9 cellular contexts compared by ENCODE assay signal in genomic region chr1:12231276-12231595, GRCh38. TPM values are rescaled to one million over a fixed set of nuclear protein-coding genes. Genes with fewer than 3 reads are reported as not detected.
DNase-seq lines count a peak whose midpoint lies in the region; ATAC-seq and TF ChIP-seq lines count a peak whose summit lies in the region.
"Had no signal": no experiment of that assay in that cellular context is flagged by ENCODE, and none has a peak within 500 bp of the region (broad histone marks: within the 10 kb centered on the region; RNA-seq: fewer than 3 reads in every experiment).

No MANE protein-coding gene starts in this region.

- H3K4me1 Mint-ChIP-seq in CD4-positive, alpha-beta T cell (ENCODE audit: low read depth) = peaks cover 36% of the 10 kb centered on the region

- no peak for TF ChIP-seq CTCF in CD4-positive, alpha-beta T cell (IDR thresholded peaks at IDR 0.05)
- TF ChIP-seq CTCF in Panc1 (IDR thresholded peaks at IDR 0.05) (no peak), epithelial cell of proximal tubule (conservative IDR thresholded peaks at IDR 0.05; ENCODE audit: low read depth, low read length) (no peak), neutrophil (IDR thresholded peaks at IDR 0.05) (no peak)

- peaks cover 10% of the 10 kb centered on the region; the same call in 1 of the 2 replicates for H3K4me1 ChIP-seq in Panc1 (ENCODE audit: control insufficient read depth, insufficient read depth, low read length)
- peaks cover 13 to 19% of the 10 kb centered on the region in 2 experiments for H3K4me1 ChIP-seq in neutrophil (ENCODE audit: control insufficient read depth in 1 of 2, insufficient read depth in 1 of 2, low read depth in 1 of 2, low read length in 1 of 2)

- H3K27ac ChIP-seq in CD4-positive, alpha-beta T cell (ENCODE audit: low read depth, low read length) = no peak overlapping the region
- H3K27ac ChIP-seq in Panc1 (ENCODE audit: low read length) (peak overlapping the region; percentile 20), neutrophil (peak overlapping the region; percentile 67)

- H3K27me3 ChIP-seq in CD4-positive, alpha-beta T cell (ENCODE audit: control insufficient read depth, insufficient read depth, low read length) = no peaks in the 10 kb centered on the region
- H3K27me3 ChIP-seq in Panc1 (ENCODE audit: control insufficient read depth, insufficient read depth, low read length) = no peaks in the 10 kb centered on the region
- H3K27me3 ChIP-seq in neutrophil = no peaks in the 10 kb centered on the region

- H3K27ac Mint-ChIP-seq in CD4-positive, alpha-beta T cell = peak overlapping the region; percentile 83

- no TSS peak for BruUV-seq in Panc1 (replicated peaks; lab: Mats Ljungman, UMichigan)

- ATAC-seq in CD4-positive, alpha-beta T cell (ENCODE audit: poor library complexity) = no peak
- ATAC-seq in Panc1 (no peak), GM19328 (IDR thresholded peaks at IDR 0.05; ENCODE audit: unreplicated experiment) (no peak)

- no peak for DNase-seq in CD4-positive, alpha-beta T cell
- DNase-seq in Panc1 (ENCODE audit: low read depth, low spot score) (no peak), epithelial cell of proximal tubule (ENCODE audit: low read depth) (peak; percentile 16), GF-D8 (lab: John Stamatoyannopoulos, UW) (no peak), NCI-H2029 treated with DMSO at 0.1 percent for 48 hours (lab: John Stamatoyannopoulos, UW) (no peak), DMS79 treated with DMSO at 0.1 percent for 48 hours (lab: John Stamatoyannopoulos, UW) (no peak)
- DNase-seq: stimulated activated CD4-positive, alpha-beta T cell treated with anti-CD3 and anti-CD28 coated beads, Interleukin-2, amount 100 ng/mL, for 48 hours had no signal

- in situ Hi-C loops in Panc1 (cut with HindIII; ENCODE audit: low pct_unique_long_range_greater_than_20kb, low sequenced_read_pairs) = no loop called here

- POLR2A ChIA-PET in CD4-positive, alpha-beta T cell (lab: Charles Lee) = interaction anchor here (2.7 kb wide), 1 partner anchor 21 kb away, joined by 13 read pairs; no protein-coding TSS in a partner anchor
- POLR2A ChIA-PET in Panc1 (lab: Charles Lee) = no interaction called here

- H3K9me3 ChIP-seq in CD4-positive, alpha-beta T cell (ENCODE audit: control insufficient read depth, low read length) = no peaks in the 10 kb centered on the region
- H3K9me3 ChIP-seq in Panc1 (ENCODE audit: control insufficient read depth, insufficient read depth, low read depth, low read length) (no peaks in the 10 kb centered on the region), neutrophil (no peaks in the 10 kb centered on the region)

- no peaks in the 10 kb centered on the region for H3K9me3 Mint-ChIP-seq in CD4-positive, alpha-beta T cell

- intact Hi-C loops in CD4-positive, alpha-beta T cell (cut with DNase I, micrococcal nuclease) = loop anchor here (2.0 to 5.0 kb wide), 3 partner anchors 20 to 1754 kb away; no protein-coding TSS in a partner anchor
- intact Hi-C loops in Panc1 (cut with micrococcal nuclease; ENCODE audit: unreplicated experiment) = no loop called here

- H3K36me3 ChIP-seq in Panc1 (ENCODE audit: control insufficient read depth, insufficient read depth, low read length) (peaks cover 5% of the 10 kb centered on the region; the same call in 1 of the 2 replicates), neutrophil (peaks cover 22% of the 10 kb centered on the region)

- H3K4me3 ChIP-seq in Panc1 (ENCODE audit: low read depth in 2 of 2, low read length in 2 of 2) = peak overlapping the region; percentile 72 to 87
- peak overlapping the region; percentile 84 for H3K4me3 ChIP-seq in epithelial cell of proximal tubule (ENCODE audit: low read depth, low read length)
- H3K4me3 ChIP-seq in neutrophil (ENCODE audit: low read depth in 1 of 2, low read length in 1 of 2) = peak overlapping the region; percentile 74 to 92

- H3K27me3 Mint-ChIP-seq in CD4-positive, alpha-beta T cell = no peaks in the 10 kb centered on the region

- CTCF ChIA-PET in CD4-positive, alpha-beta T cell (lab: Charles Lee) = interaction anchor here (1.5 kb wide), 1 partner anchor 107 kb away, joined by 4 read pairs; no protein-coding TSS in a partner anchor
- CTCF ChIA-PET in Panc1 (lab: Charles Lee) = no interaction called here

- H3K4me3 Mint-ChIP-seq in CD4-positive, alpha-beta T cell = peak overlapping the region; percentile 94

- H3K36me3 Mint-ChIP-seq in CD4-positive, alpha-beta T cell (ENCODE audit: low read depth) = peaks cover 26% of the 10 kb centered on the region

RNA-seq across cellular contexts. Expression of gene VPS13D, which starts 1.4 kb away (rescaled TPM):
- total RNA-seq in CD4-positive, alpha-beta T cell = 10 to 100 TPM; 63.0 to 67.3 TPM
- total RNA-seq in Panc1 (2021; ENCODE audit: unreplicated experiment) (33.1 TPM), epithelial cell of proximal tubule (12.8 and 13.8 TPM in 2 replicates)
- 16.3 TPM for polyA plus RNA-seq in Panc1 (2012; ENCODE audit: insufficient read length)
